In genomic region chr3:141094851-141095545, GRCh38 we compare ENCODE assay signal across 11 cellular contexts. TPM values are rescaled to one million over a fixed set of nuclear protein-coding genes. Genes with fewer than 3 reads are reported as not detected.
DNase-seq lines count a peak whose midpoint lies in the region; ATAC-seq and TF ChIP-seq lines count a peak whose summit lies in the region.
"Had no signal": no experiment of that assay in that cellular context is flagged by ENCODE, and none has a peak within 500 bp of the region (broad histone marks: within the 10 kb centered on the region; RNA-seq: fewer than 3 reads in every experiment).

No MANE protein-coding gene starts in this region.

- TF ChIP-seq CTCF in astrocyte of the spinal cord (IDR thresholded peaks at IDR 0.05; ENCODE audit: low read depth, low read length): no peak
- TF ChIP-seq CTCF in omental fat pad (IDR thresholded peaks at IDR 0.05): no peak

- H3K36me3 ChIP-seq in MG63: no peaks in the 10 kb centered on the region

- no peak for ATAC-seq in omental fat pad (ENCODE audit: low FRiP score)

- no peaks in the 10 kb centered on the region for H3K9me3 ChIP-seq in MG63

- in situ Hi-C loops in astrocyte of the spinal cord (cut with HindIII; ENCODE audit: low sequenced_read_pairs): no loop called here

- peak overlapping the region; percentile 13 for H3K27ac ChIP-seq in layer of hippocampus (ENCODE audit: low read depth, low read length)
- H3K27ac ChIP-seq: parathyroid adenoma had no signal

- DNase-seq in M059J (ENCODE audit: low read depth) (peak; percentile 66), astrocyte of the spinal cord (ENCODE audit: low read depth, low spot score) (peak; percentile 79), stromal cell of bone marrow (ENCODE audit: low read depth) (peak; percentile 77), GM19238 (ENCODE audit: insufficient read length, low spot score) (no peak), MG63 (no peak), omental fat pad (ENCODE audit: low spot score) (no peak), HUDEP-2 (lab: John Stamatoyannopoulos, UW; ENCODE audit: unreplicated experiment in 76 of 76) (no peak)
- DNase-seq: activated CD4-positive, CD25-positive, alpha-beta regulatory T cell treated with anti-CD3 and anti-CD28 coated beads, Interleukin-2, amount 50 U/mL, for 72 hours; cerebellar nuclear complex had no signal

- H3K27me3 ChIP-seq in layer of hippocampus (ENCODE audit: control insufficient read depth, insufficient read depth, low read length) (no peaks in the 10 kb centered on the region), MG63 (no peaks in the 10 kb centered on the region)

- peak overlapping the region; percentile 12 for H3K4me3 ChIP-seq in astrocyte of the spinal cord (ENCODE audit: low read depth, low read length)
- H3K4me3 ChIP-seq in MG63: no peak overlapping the region

RNA-seq across cellular contexts. Expression of gene SPSB4, which starts 43.9 kb away (rescaled TPM):
- total RNA-seq in M059J (2014; rRNA removed; shearing (Covaris generic)): 0.02 TPM in 1 of 2 replicates, not detected in the other
- 0.23 and 1.2 TPM in 2 replicates for total RNA-seq in MG63 (2014; rRNA removed; shearing (Covaris generic); ENCODE audit: low replicate concordance)
- 1 to 10 TPM in 1 of 4 donors, under 1 TPM in 3; 0.12 to 5.7 (median 0.58) TPM for total RNA-seq in omental fat pad

Comparison
In these comparisons a context has a peak if more than half of its experiments do, and no peak if none do; other contexts are left out.
1. DNase-seq: peak in M059J (single experiment), astrocyte of the spinal cord (single experiment) and stromal cell of bone marrow (single experiment); none in GM19238 (single experiment), MG63 (single experiment), omental fat pad (single experiment) and HUDEP-2 (0 of 76).